Comparison of ENCODE assay signal across 8 cellular contexts in the genomic region with DNA sequence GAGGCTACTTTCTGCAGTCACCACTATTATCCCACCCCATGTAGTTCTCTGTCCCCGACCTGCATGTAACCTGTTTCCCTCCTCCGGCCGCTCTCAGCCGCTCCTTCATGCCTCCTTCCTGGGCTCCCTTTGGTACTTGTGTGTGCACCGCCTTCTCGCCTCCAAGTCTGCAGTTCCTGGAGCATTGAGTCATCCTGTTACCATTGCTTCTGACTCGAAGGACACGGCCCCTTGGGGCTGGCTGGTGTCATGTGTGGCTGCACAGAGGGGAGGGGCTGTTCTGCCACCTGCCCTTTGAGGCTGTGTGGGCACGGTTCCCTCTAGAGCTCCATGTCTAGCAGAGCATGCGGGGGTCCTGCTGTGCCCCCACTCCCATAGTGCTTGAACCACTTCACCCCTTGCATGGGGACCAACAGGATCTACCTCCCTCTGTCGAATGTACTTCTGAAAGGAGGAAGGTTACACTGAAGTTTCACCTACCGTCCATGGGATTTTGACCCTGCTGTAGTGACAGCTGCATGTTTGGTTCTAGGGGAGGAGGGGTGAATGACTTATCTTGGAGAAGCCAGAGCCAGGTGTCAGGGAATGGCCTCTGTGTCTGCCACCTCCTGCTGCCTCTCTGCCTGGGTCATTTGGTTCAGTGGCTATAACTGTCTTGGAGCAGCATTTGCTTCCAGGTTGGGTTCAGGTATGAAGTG. TPM values are rescaled to one million over a fixed set of nuclear protein-coding genes. Genes with fewer than 3 reads are reported as not detected.
A peak's percentile ranks its signal among the peaks of the same experiment; 100 is the strongest.
DNase-seq lines count a peak whose midpoint lies in the region; ATAC-seq, FAIRE-seq and TF ChIP-seq lines count a peak whose summit lies in the region.

No MANE protein-coding gene starts in this region.

- no peaks in the 10 kb centered on the region for H3K9me3 ChIP-seq in BE2C
- no peaks in the 10 kb centered on the region for H3K9me3 ChIP-seq in Karpas-422 (ENCODE audit: low read length)

- DNase-seq in BE2C: peak; percentile 49
- DNase-seq in Karpas-422: peak; percentile 96
- peak; percentile 66 to 79 for DNase-seq in activated CD4-positive, alpha-beta T cell treated with anti-CD3 and anti-CD28 coated beads, Interleukin-2, amount 50 U/mL, for 48 hours
- DNase-seq in stimulated activated CD4-positive, alpha-beta T cell treated with anti-CD3 and anti-CD28 coated beads, Interleukin-12 subunit alpha, Interleukin-12 subunit beta, amount 100 ng/mL, for 48 hours (ENCODE audit: low read depth in 2 of 3, low spot score in 1 of 3): peak; percentile 50 to 63 (median 55)
- no peak for DNase-seq in D721Med (ENCODE audit: insufficient read length, low spot score)

- no peaks in the 10 kb centered on the region for H3K9me2 ChIP-seq in Karpas-422 (replicated peaks; ENCODE audit: insufficient read depth, low read length)

- peak overlapping the region; percentile 81 for H3K4me2 ChIP-seq in Karpas-422 (ENCODE audit: low read depth, low read length, poor library complexity, severe bottlenecking)

- H3K9ac ChIP-seq in Karpas-422 (ENCODE audit: low read length): peak overlapping the region; percentile 69

- peaks cover 38% of the 10 kb centered on the region for H3K4me1 ChIP-seq in BE2C
- peaks cover 85% of the 10 kb centered on the region for H3K4me1 ChIP-seq in Karpas-422 (ENCODE audit: low read length)

- ATAC-seq in GM18909 (IDR thresholded peaks at IDR 0.05; ENCODE audit: poor library complexity, unreplicated experiment) (peak; percentile 64), esophagus mucosa (peak; percentile 86), GM18907 (IDR thresholded peaks at IDR 0.05; ENCODE audit: unreplicated experiment) (no peak)

- FAIRE-seq in D721Med (lab: Jason Lieb, UNC): no peak

- H3K79me2 ChIP-seq in Karpas-422 (ENCODE audit: low read length): peaks cover 58% of the 10 kb centered on the region

- H3K27me3 ChIP-seq in BE2C (no peaks in the 10 kb centered on the region), Karpas-422 (ENCODE audit: low read length) (no peaks in the 10 kb centered on the region)

- TF ChIP-seq CTCF in BE2C (IDR thresholded peaks at IDR 0.05; ENCODE audit: low read depth, low read length) (no peak), D721Med (IDR thresholded peaks at IDR 0.05; ENCODE audit: insufficient read depth, missing control alignments) (no peak)

- H2AFZ ChIP-seq in Karpas-422 (ENCODE audit: low read length): no peak overlapping the region

- H3K27ac ChIP-seq in Karpas-422 (ENCODE audit: low read length): peak overlapping the region; percentile 98

- no peaks in the 10 kb centered on the region for H3K36me3 ChIP-seq in BE2C
- H3K36me3 ChIP-seq in Karpas-422 (ENCODE audit: insufficient read depth, low read length): no peaks in the 10 kb centered on the region

- H4K20me1 ChIP-seq in Karpas-422 (ENCODE audit: insufficient read depth, low read depth, low read length): peaks cover 5% of the 10 kb centered on the region; the same call in 1 of the 2 replicates

- H3K4me3 ChIP-seq in BE2C (ENCODE audit: low read depth, low read length) (no peak overlapping the region), Karpas-422 (ENCODE audit: low read length) (peak overlapping the region; percentile 62)

RNA-seq across cellular contexts. Expression of a gene that starts 39.6 kb away (rescaled TPM):
- 59.1 TPM for polyA plus RNA-seq in BE2C (2012; ENCODE audit: insufficient read depth, insufficient read length, low read depth)
- 29.7 and 40.5 TPM in 2 replicates for total RNA-seq in Karpas-422 (2014; rRNA removed; shearing (Covaris generic); ENCODE audit: low replicate concordance)
- total RNA-seq in esophagus mucosa: 39.7 TPM
